ENCODE assay signal across 17 cellular contexts in genomic region chr14:101861464-101861863, GRCh38.
DNase-seq lines count a peak whose midpoint lies in the region; ATAC-seq and TF ChIP-seq lines count a peak whose summit lies in the region.
"Had no signal": no experiment of that assay in that cellular context is flagged by ENCODE, and none has a peak within 500 bp of the region (broad histone marks: within the 10 kb centered on the region; RNA-seq: fewer than 3 reads in every experiment).

No MANE protein-coding gene starts in this region.

- H3K4me3 ChIP-seq in CD4-positive, CD25-positive, alpha-beta regulatory T cell (ENCODE audit: low read depth, low read length): no peak overlapping the region
- peak overlapping the region in 1 of 3 donors; percentile 12 for H3K4me3 ChIP-seq in right lobe of liver
- H3K4me3 ChIP-seq in psoas muscle: no peak overlapping the region

- H3K36me3 Mint-ChIP-seq in activated T-cell treated with anti-CD3 and anti-CD28 coated beads, Interleukin-2, amount 50 U/mL, for 24 hours (ENCODE audit: low read depth): peaks cover 88% of the 10 kb centered on the region
- peaks cover 53% of the 10 kb centered on the region for H3K36me3 Mint-ChIP-seq in CD4-positive, CD25-positive, alpha-beta regulatory T cell
- H3K36me3 Mint-ChIP-seq in activated T-helper 17 cell treated with anti-CD3 and anti-CD28 coated beads, Interleukin-2, amount 50 U/mL, for 72 hours (ENCODE audit: low read depth): peaks cover 95% of the 10 kb centered on the region

- H3K27me3 ChIP-seq in CD4-positive, CD25-positive, alpha-beta regulatory T cell (ENCODE audit: control insufficient read depth, insufficient read depth, low read length): no peaks in the 10 kb centered on the region
- H3K27me3 ChIP-seq in right lobe of liver: no peaks in the 10 kb centered on the region
- H3K27me3 ChIP-seq in psoas muscle (ENCODE audit: insufficient read depth in 3 of 3, low read length in 2 of 3): no peaks in the 10 kb centered on the region

- intact Hi-C loops in right lobe of liver (cut with DNase I): no loop called here
- intact Hi-C loops in psoas muscle (cut with DNase I): no loop called here

- DNase-seq in activated T-cell treated with anti-CD3 and anti-CD28 coated beads, Interleukin-2, amount 50 U/mL, for 24 hours: no peak
- DNase-seq in activated T-cell treated with anti-CD3 and anti-CD28 coated beads, Interleukin-2, amount 50 U/mL, for 48 hours: no peak
- DNase-seq in CD4-positive, CD25-positive, alpha-beta regulatory T cell: no peak
- DNase-seq in right lobe of liver (peak in 1 of 3 donors; percentile 47), NCI-H774 (lab: John Stamatoyannopoulos, UW) (no peak), psoas muscle (no peak), medulla oblongata (ENCODE audit: extremely low spot score) (no peak)
- DNase-seq: DND-41, GDM1, H9, NCI-H1092 treated with DMSO at 0.1 percent for 48 hours, NCI-H1694, NCI-H345, NCI-H526 treated with DMSO at 0.1 percent for 48 hours had no signal

- ATAC-seq in CD4-positive, CD25-positive, alpha-beta regulatory T cell (ENCODE audit: low read depth in 2 of 2): no peak
- ATAC-seq in activated T-helper 17 cell treated with anti-CD3 and anti-CD28 coated beads, Interleukin-2, amount 50 U/mL, for 72 hours (replicated peaks): no peak
- peak; percentile 83 to 94 (median 89) for ATAC-seq in right lobe of liver
- no peak for ATAC-seq in psoas muscle

- TF ChIP-seq CTCF in right lobe of liver (IDR thresholded peaks at IDR 0.05) (no peak), psoas muscle (IDR thresholded peaks at IDR 0.05) (no peak)

- peaks cover 76% of the 10 kb centered on the region for H3K4me1 Mint-ChIP-seq in activated T-cell treated with anti-CD3 and anti-CD28 coated beads, Interleukin-2, amount 50 U/mL, for 24 hours (ENCODE audit: low read depth)
- peaks cover 18 to 79% (median 50%) of the 10 kb centered on the region in 4 donors for H3K4me1 Mint-ChIP-seq in CD4-positive, CD25-positive, alpha-beta regulatory T cell
- H3K4me1 Mint-ChIP-seq in activated T-helper 17 cell treated with anti-CD3 and anti-CD28 coated beads, Interleukin-2, amount 50 U/mL, for 72 hours: peaks cover 43% of the 10 kb centered on the region
- H3K4me1 Mint-ChIP-seq: H9 had no signal

- peak; percentile 12 for TF ChIP-seq POLR2A in right lobe of liver (IDR thresholded peaks at IDR 0.05)

- H3K27me3 Mint-ChIP-seq in activated T-cell treated with anti-CD3 and anti-CD28 coated beads, Interleukin-2, amount 50 U/mL, for 24 hours: no peaks in the 10 kb centered on the region
- no peaks in the 10 kb centered on the region for H3K27me3 Mint-ChIP-seq in CD4-positive, CD25-positive, alpha-beta regulatory T cell
- no peaks in the 10 kb centered on the region for H3K27me3 Mint-ChIP-seq in activated T-helper 17 cell treated with anti-CD3 and anti-CD28 coated beads, Interleukin-2, amount 50 U/mL, for 72 hours

- peak overlapping the region; percentile 79 for H3K27ac Mint-ChIP-seq in activated T-cell treated with anti-CD3 and anti-CD28 coated beads, Interleukin-2, amount 50 U/mL, for 24 hours
- peak overlapping the region in 2 of 3 donors; percentile 40 to 49 for H3K27ac Mint-ChIP-seq in CD4-positive, CD25-positive, alpha-beta regulatory T cell
- peak overlapping the region; percentile 78 for H3K27ac Mint-ChIP-seq in activated T-helper 17 cell treated with anti-CD3 and anti-CD28 coated beads, Interleukin-2, amount 50 U/mL, for 72 hours

- no peak overlapping the region for H3K4me3 Mint-ChIP-seq in activated T-cell treated with anti-CD3 and anti-CD28 coated beads, Interleukin-2, amount 50 U/mL, for 24 hours
- no peak overlapping the region for H3K4me3 Mint-ChIP-seq in CD4-positive, CD25-positive, alpha-beta regulatory T cell
- no peak overlapping the region for H3K4me3 Mint-ChIP-seq in activated T-helper 17 cell treated with anti-CD3 and anti-CD28 coated beads, Interleukin-2, amount 50 U/mL, for 72 hours
- H3K4me3 Mint-ChIP-seq: CD14-positive monocyte, H9 had no signal

- peaks cover 80% of the 10 kb centered on the region for H3K36me3 ChIP-seq in CD4-positive, CD25-positive, alpha-beta regulatory T cell (ENCODE audit: control insufficient read depth, insufficient read depth, low read length)
- H3K36me3 ChIP-seq in right lobe of liver (peaks cover 0 to 17% (median 1%) of the 10 kb centered on the region in 4 donors), psoas muscle (ENCODE audit: insufficient read depth in 1 of 2, low read depth in 1 of 2) (peaks cover 0 to 24% of the 10 kb centered on the region in 2 donors)

- H3K4me1 ChIP-seq in CD4-positive, CD25-positive, alpha-beta regulatory T cell (ENCODE audit: control insufficient read depth, insufficient read depth, low read length, poor library complexity, severe bottlenecking): peaks cover 13% of the 10 kb centered on the region
- H3K4me1 ChIP-seq in right lobe of liver (peaks cover 0 to 16% (median 2%) of the 10 kb centered on the region in 4 donors), psoas muscle (peaks cover under 1% of the 10 kb centered on the region)

- 55% methylated on average over 4 of the region's 6 CpGs for WGBS in right lobe of liver (ENCODE audit: insufficient coverage, low coverage, low lambda C conversion rate, missing lambda C conversion rate)
- 85 to 97% (median 96%) methylated on average over 6 of the region's 6 CpGs for WGBS in psoas muscle, 3 donors

- no peak overlapping the region for H3K27ac ChIP-seq in CD4-positive, CD25-positive, alpha-beta regulatory T cell (ENCODE audit: insufficient read depth, low read length, poor library complexity, severe bottlenecking)
- H3K27ac ChIP-seq in right lobe of liver (peak overlapping the region in 1 of 3 donors; percentile 59), psoas muscle (no peak overlapping the region)
- H3K27ac ChIP-seq: KMS-11 had no signal

- H3K9me3 ChIP-seq in CD4-positive, CD25-positive, alpha-beta regulatory T cell (ENCODE audit: control insufficient read depth in 2 of 2, low read length in 2 of 2): no peaks in the 10 kb centered on the region
- H3K9me3 ChIP-seq in right lobe of liver (no peaks in the 10 kb centered on the region), psoas muscle (no peaks in the 10 kb centered on the region)

- H3K9me3 Mint-ChIP-seq in activated T-cell treated with anti-CD3 and anti-CD28 coated beads, Interleukin-2, amount 50 U/mL, for 24 hours: no peaks in the 10 kb centered on the region
- no peaks in the 10 kb centered on the region for H3K9me3 Mint-ChIP-seq in CD4-positive, CD25-positive, alpha-beta regulatory T cell
- no peaks in the 10 kb centered on the region for H3K9me3 Mint-ChIP-seq in activated T-helper 17 cell treated with anti-CD3 and anti-CD28 coated beads, Interleukin-2, amount 50 U/mL, for 72 hours
- H3K9me3 Mint-ChIP-seq: CD14-positive monocyte, H9 had no signal

Comparison
In these comparisons a context has a peak if more than half of its experiments do, and no peak if none do; other contexts are left out.
1. ATAC-seq: peak in right lobe of liver (4 of 4); none in CD4-positive, CD25-positive, alpha-beta regulatory T cell (0 of 2), activated T-helper 17 cell treated with anti-CD3 and anti-CD28 coated beads, Interleukin-2, amount 50 U/mL, for 72 hours (single experiment) and psoas muscle (0 of 4).
2. Peak in every context shown above with its lines, with median percentiles within 50 percentile points of each other: H3K27ac Mint-ChIP-seq.